Comparison of ENCODE assay signal across 8 cellular contexts in genomic region chr4:173288296-173288695, GRCh38. TPM values are rescaled to one million over a fixed set of nuclear protein-coding genes. Genes with fewer than 3 reads are reported as not detected.
A peak's percentile ranks its signal among the peaks of the same experiment; 100 is the strongest.
DNase-seq lines count a peak whose midpoint lies in the region; ATAC-seq and TF ChIP-seq lines count a peak whose summit lies in the region.

No MANE protein-coding gene starts in this region.

- H3K4me3 Mint-ChIP-seq in GM23338 (no peak overlapping the region), nephron progenitor cell (no peak overlapping the region)

- H3K9me3 ChIP-seq in tibial artery: peaks cover 0 to 20% (median 11%) of the 10 kb centered on the region in 3 donors

- 0 out of 2 replicates have a peak, but pooled peaks cover 1% of the 10 kb centered on the region for H3K9me2 ChIP-seq in GM23338 (ENCODE audit: insufficient read depth)

- 0 out of 2 replicates have a peak, but pooled peaks cover 4% of the 10 kb centered on the region for H4K20me1 ChIP-seq in GM23338 (replicated peaks; ENCODE audit: insufficient read depth)

- no peaks in the 10 kb centered on the region for H3F3A ChIP-seq in GM23338 (replicated peaks; ENCODE audit: low read depth)

- H3K4me3 ChIP-seq in GM23338: no peak overlapping the region
- H3K4me3 ChIP-seq in tibial artery: no peak overlapping the region

- H3K4me2 ChIP-seq in GM23338: no peak overlapping the region

- TF ChIP-seq CTCF in GM23338 (conservative IDR thresholded peaks at IDR 0.05; ENCODE audit: low read depth in 2 of 2) (peak; percentile 79 to 89), nephron progenitor cell (IDR thresholded peaks at IDR 0.05) (peak; percentile 59), tibial artery (IDR thresholded peaks at IDR 0.05) (peak; percentile 30 to 42)

- H3K27ac ChIP-seq in GM23338 (ENCODE audit: low read depth): no peak overlapping the region
- H3K27ac ChIP-seq in epithelial cell of prostate: no peak overlapping the region
- H3K27ac ChIP-seq in tibial artery: no peak overlapping the region

- H3K4me1 Mint-ChIP-seq in GM23338 (peaks cover 7% of the 10 kb centered on the region; the same call in 2 of the 3 replicates), nephron progenitor cell (no peaks in the 10 kb centered on the region)

- H3K36me3 ChIP-seq in GM23338 (ENCODE audit: insufficient read depth) (peaks cover 34% of the 10 kb centered on the region), tibial artery (peaks cover 0 to 5% (median 0%) of the 10 kb centered on the region in 3 donors)

- H3K9me3 Mint-ChIP-seq in GM23338: peaks cover 52% of the 10 kb centered on the region
- H3K9me3 Mint-ChIP-seq in nephron progenitor cell: peaks cover 50% of the 10 kb centered on the region

- intact Hi-C loops in tibial artery (cut with DNase I; ENCODE audit: low total_unique reads): no loop called here

- peaks cover 52% of the 10 kb centered on the region for H3K36me3 Mint-ChIP-seq in GM23338 (ENCODE audit: low read depth)
- H3K36me3 Mint-ChIP-seq in nephron progenitor cell (ENCODE audit: low read depth): peaks cover 46% of the 10 kb centered on the region

- H3K27me3 ChIP-seq in GM23338 (ENCODE audit: insufficient read depth): no peaks in the 10 kb centered on the region
- H3K27me3 ChIP-seq in tibial artery: no peaks in the 10 kb centered on the region

- H3K4me1 ChIP-seq in GM23338 (ENCODE audit: insufficient read depth) (no peaks in the 10 kb centered on the region), tibial artery (no peaks in the 10 kb centered on the region)

- H3K27ac Mint-ChIP-seq in GM23338 (no peak overlapping the region), nephron progenitor cell (no peak overlapping the region)

- DNase-seq in EL (peak; percentile 61), GM23338 (ENCODE audit: low spot score) (peak; percentile 89), NCI-H69 (lab: John Stamatoyannopoulos, UW) (peak; percentile 52), epithelial cell of prostate (ENCODE audit: low read depth, low spot score) (peak; percentile 10), nephron progenitor cell (peak; percentile 74), tibial artery (peak; percentile 69 to 80), HuH-7 (ENCODE audit: low spot score) (no peak)
- DNase-seq in activated CD8-positive, alpha-beta memory T cell treated with anti-CD3 and anti-CD28 coated beads for 4 hours (ENCODE audit: low read depth in 2 of 2): peak; percentile 23 to 38

- peak; percentile 64 for ATAC-seq in GM23338

- H3K79me2 ChIP-seq in GM23338 (replicated peaks; ENCODE audit: insufficient read depth): peaks cover 61% of the 10 kb centered on the region

- H3K27me3 Mint-ChIP-seq in GM23338 (ENCODE audit: insufficient read depth, low read depth, poor library complexity) (peaks cover 6% of the 10 kb centered on the region), nephron progenitor cell (ENCODE audit: low read depth, poor library complexity) (peaks cover 3% of the 10 kb centered on the region)

- H2AFZ ChIP-seq in GM23338: no peak overlapping the region

TF ChIP-seq in GM23338, 12 proteins besides CTCF, POLR2A, EP300 and RAD21 (continues in another document):
- no peak for TF ChIP-seq STAT1 (IDR thresholded peaks at IDR 0.05; ENCODE audit: unreplicated experiment)
- no peak for TF ChIP-seq POLR2AphosphoS5 (IDR thresholded peaks at IDR 0.05; ENCODE audit: low read depth)
- no peak for TF ChIP-seq ZNF462 (CRISPR knock-in tag; IDR thresholded peaks at IDR 0.05)
- no peak for TF ChIP-seq ETS1 (IDR thresholded peaks at IDR 0.05)
- TF ChIP-seq EZH2 (IDR thresholded peaks at IDR 0.05; ENCODE audit: low read depth, unreplicated experiment): no peak
- TF ChIP-seq REST (IDR thresholded peaks at IDR 0.05; ENCODE audit: unreplicated experiment): no peak

RNA-seq across cellular contexts. Expression of gene HMGB2, which starts 45.9 kb away (rescaled TPM):
- 103 and 109 TPM in 2 replicates for total RNA-seq in GM23338 (2014; rRNA removed; shearing (Covaris generic))
- polyA plus RNA-seq in GM23338 (2016; fragmentation: Nextera tagmentation; extraction: Ambion mirVana): 519 and 593 TPM in 2 replicates
